Comparison of ENCODE assay signal across 1 cellular context in the genomic region with DNA sequence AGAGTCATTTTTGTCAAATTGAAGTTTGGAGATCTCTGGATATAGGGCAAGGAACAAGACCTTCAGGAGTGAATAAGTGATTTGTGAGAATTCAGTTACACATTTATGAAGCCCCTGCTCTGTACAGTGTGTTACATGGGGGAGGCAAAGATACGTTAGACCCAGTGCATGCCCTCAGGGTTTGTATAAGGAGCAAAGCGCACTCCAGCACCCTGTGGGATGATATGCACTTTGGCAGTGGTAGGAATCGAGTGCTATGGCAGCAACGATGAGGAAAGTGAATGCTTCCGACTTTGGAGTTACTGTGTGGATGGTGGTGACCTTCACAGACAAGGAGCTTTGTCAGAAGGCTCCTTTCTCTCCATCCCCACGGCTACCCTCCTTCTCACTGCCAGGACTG.
TF ChIP-seq lines count a peak whose summit lies in the region.

No MANE protein-coding gene starts in this region.

TF ChIP-seq in HepG2, 621 proteins besides CTCF, POLR2A, EP300 and RAD21 (continued from another document and continues in another):
- TF ChIP-seq, protein P1, sequence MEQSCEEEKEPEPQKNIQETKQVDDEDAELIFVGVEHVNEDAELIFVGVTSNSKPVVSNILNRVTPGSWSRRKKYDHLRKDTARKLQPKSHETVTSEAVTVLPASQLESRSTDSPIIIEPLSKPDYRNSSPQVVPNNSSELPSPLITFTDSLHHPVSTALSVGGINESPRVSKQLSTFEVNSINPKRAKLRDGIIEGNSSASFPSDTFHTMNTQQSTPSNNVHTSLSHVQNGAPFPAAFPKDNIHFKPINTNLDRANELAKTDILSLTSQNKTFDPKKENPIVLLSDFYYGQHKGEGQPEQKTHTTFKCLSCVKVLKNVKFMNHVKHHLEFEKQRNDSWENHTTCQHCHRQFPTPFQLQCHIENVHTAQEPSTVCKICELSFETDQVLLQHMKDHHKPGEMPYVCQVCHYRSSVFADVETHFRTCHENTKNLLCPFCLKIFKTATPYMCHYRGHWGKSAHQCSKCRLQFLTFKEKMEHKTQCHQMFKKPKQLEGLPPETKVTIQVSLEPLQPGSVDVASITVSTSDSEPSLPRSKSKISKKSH (CRISPR knock-in tag; IDR thresholded peaks at IDR 0.05; ENCODE audit: borderline replicate concordance) = no peak
- TF ChIP-seq MTA1 (CRISPR knock-in tag; IDR thresholded peaks at IDR 0.05; ENCODE audit: borderline replicate concordance) (no peak), ZNF644 (CRISPR knock-in tag; IDR thresholded peaks at IDR 0.05; ENCODE audit: low read depth) (peak; percentile 61; the same call in 1 of the 2 replicates), HNF4A (CRISPR knock-in tag; IDR thresholded peaks at IDR 0.05) (peak; percentile 89), SNRNP70 (IDR thresholded peaks at IDR 0.05; ENCODE audit: low read depth, low read length) (no peak), SCMH1 (CRISPR knock-in tag; IDR thresholded peaks at IDR 0.05; ENCODE audit: borderline replicate concordance) (no peak), DNMT1 (CRISPR knock-in tag; IDR thresholded peaks at IDR 0.05) (no peak), MED13 (CRISPR knock-in tag; IDR thresholded peaks at IDR 0.05) (no peak), IRF2 (CRISPR knock-in tag; IDR thresholded peaks at IDR 0.05) (0 out of 2 replicates have a peak, but pooled peaks have one; percentile 16), NCOR1 (IDR thresholded peaks at IDR 0.05; ENCODE audit: borderline replicate concordance, low read length) (peak; percentile 54; the same call in 1 of the 2 replicates), ISL2 (CRISPR knock-in tag; IDR thresholded peaks at IDR 0.05) (peak; percentile 34; the same call in 1 of the 2 replicates), ZNF678 (CRISPR knock-in tag; IDR thresholded peaks at IDR 0.05) (no peak), JUND (CRISPR knock-in tag; IDR thresholded peaks at IDR 0.05) (no peak), ZNF432 (CRISPR knock-in tag; IDR thresholded peaks at IDR 0.05; ENCODE audit: borderline replicate concordance) (no peak), KLF6 (CRISPR knock-in tag; IDR thresholded peaks at IDR 0.05) (no peak), ZNF264 (CRISPR knock-in tag; IDR thresholded peaks at IDR 0.05) (0 out of 2 replicates have a peak, but pooled peaks have one; percentile 38), ZKSCAN5 (CRISPR knock-in tag; IDR thresholded peaks at IDR 0.05) (no peak), ZNF883 (CRISPR knock-in tag; IDR thresholded peaks at IDR 0.05; ENCODE audit: not compliant biosample characterization) (no peak), ZNF792 (CRISPR knock-in tag; IDR thresholded peaks at IDR 0.05) (no peak), HOXA5 (CRISPR knock-in tag; IDR thresholded peaks at IDR 0.05) (no peak), HOXA3 (CRISPR knock-in tag; IDR thresholded peaks at IDR 0.05) (peak; percentile 64), YEATS4 (CRISPR knock-in tag; IDR thresholded peaks at IDR 0.05; ENCODE audit: borderline replicate concordance) (0 out of 2 replicates have a peak, but pooled peaks have one; percentile 25), TRIM24 (CRISPR knock-in tag; IDR thresholded peaks at IDR 0.05) (no peak), GATAD2A (CRISPR knock-in tag; IDR thresholded peaks at IDR 0.05) (peak; percentile 35; the same call in 1 of the 2 replicates), ZNF331 (CRISPR knock-in tag; IDR thresholded peaks at IDR 0.05) (no peak), ZNF841 (CRISPR knock-in tag; IDR thresholded peaks at IDR 0.05; ENCODE audit: borderline replicate concordance) (no peak), SOX13 (IDR thresholded peaks at IDR 0.05) (no peak), SOX13 (CRISPR knock-in tag; conservative IDR thresholded peaks at IDR 0.05 in 1 of 2, IDR thresholded peaks at IDR 0.05 in 1 of 2) (peak in 1 of 2 experiments; percentile 28; a peak in 1 of 4 replicates), ZNF224 (CRISPR knock-in tag; IDR thresholded peaks at IDR 0.05) (no peak), TAF1 (CRISPR knock-in tag; IDR thresholded peaks at IDR 0.05) (no peak), ZNF747 (CRISPR knock-in tag; IDR thresholded peaks at IDR 0.05; ENCODE audit: borderline replicate concordance) (no peak), ZNF550 (CRISPR knock-in tag; IDR thresholded peaks at IDR 0.05; ENCODE audit: borderline replicate concordance) (0 out of 2 replicates have a peak, but pooled peaks have one; percentile 62)
- TF ChIP-seq, protein P2, sequence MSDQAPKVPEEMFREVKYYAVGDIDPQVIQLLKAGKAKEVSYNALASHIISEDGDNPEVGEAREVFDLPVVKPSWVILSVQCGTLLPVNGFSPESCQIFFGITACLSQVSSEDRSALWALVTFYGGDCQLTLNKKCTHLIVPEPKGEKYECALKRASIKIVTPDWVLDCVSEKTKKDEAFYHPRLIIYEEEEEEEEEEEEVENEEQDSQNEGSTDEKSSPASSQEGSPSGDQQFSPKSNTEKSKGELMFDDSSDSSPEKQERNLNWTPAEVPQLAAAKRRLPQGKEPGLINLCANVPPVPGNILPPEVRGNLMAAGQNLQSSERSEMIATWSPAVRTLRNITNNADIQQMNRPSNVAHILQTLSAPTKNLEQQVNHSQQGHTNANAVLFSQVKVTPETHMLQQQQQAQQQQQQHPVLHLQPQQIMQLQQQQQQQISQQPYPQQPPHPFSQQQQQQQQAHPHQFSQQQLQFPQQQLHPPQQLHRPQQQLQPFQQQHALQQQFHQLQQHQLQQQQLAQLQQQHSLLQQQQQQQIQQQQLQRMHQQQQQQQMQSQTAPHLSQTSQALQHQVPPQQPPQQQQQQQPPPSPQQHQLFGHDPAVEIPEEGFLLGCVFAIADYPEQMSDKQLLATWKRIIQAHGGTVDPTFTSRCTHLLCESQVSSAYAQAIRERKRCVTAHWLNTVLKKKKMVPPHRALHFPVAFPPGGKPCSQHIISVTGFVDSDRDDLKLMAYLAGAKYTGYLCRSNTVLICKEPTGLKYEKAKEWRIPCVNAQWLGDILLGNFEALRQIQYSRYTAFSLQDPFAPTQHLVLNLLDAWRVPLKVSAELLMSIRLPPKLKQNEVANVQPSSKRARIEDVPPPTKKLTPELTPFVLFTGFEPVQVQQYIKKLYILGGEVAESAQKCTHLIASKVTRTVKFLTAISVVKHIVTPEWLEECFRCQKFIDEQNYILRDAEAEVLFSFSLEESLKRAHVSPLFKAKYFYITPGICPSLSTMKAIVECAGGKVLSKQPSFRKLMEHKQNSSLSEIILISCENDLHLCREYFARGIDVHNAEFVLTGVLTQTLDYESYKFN (CRISPR knock-in tag; conservative IDR thresholded peaks at IDR 0.05) = peak; percentile 52
- TF ChIP-seq, protein P3, sequence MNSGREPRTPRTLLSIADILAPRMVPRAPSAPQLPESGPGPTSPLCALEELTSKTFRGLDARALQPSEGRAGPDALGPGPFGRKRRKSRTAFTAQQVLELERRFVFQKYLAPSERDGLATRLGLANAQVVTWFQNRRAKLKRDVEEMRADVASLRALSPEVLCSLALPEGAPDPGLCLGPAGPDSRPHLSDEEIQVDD (CRISPR knock-in tag; IDR thresholded peaks at IDR 0.05; ENCODE audit: borderline replicate concordance) = no peak
- TF ChIP-seq, protein P4, sequence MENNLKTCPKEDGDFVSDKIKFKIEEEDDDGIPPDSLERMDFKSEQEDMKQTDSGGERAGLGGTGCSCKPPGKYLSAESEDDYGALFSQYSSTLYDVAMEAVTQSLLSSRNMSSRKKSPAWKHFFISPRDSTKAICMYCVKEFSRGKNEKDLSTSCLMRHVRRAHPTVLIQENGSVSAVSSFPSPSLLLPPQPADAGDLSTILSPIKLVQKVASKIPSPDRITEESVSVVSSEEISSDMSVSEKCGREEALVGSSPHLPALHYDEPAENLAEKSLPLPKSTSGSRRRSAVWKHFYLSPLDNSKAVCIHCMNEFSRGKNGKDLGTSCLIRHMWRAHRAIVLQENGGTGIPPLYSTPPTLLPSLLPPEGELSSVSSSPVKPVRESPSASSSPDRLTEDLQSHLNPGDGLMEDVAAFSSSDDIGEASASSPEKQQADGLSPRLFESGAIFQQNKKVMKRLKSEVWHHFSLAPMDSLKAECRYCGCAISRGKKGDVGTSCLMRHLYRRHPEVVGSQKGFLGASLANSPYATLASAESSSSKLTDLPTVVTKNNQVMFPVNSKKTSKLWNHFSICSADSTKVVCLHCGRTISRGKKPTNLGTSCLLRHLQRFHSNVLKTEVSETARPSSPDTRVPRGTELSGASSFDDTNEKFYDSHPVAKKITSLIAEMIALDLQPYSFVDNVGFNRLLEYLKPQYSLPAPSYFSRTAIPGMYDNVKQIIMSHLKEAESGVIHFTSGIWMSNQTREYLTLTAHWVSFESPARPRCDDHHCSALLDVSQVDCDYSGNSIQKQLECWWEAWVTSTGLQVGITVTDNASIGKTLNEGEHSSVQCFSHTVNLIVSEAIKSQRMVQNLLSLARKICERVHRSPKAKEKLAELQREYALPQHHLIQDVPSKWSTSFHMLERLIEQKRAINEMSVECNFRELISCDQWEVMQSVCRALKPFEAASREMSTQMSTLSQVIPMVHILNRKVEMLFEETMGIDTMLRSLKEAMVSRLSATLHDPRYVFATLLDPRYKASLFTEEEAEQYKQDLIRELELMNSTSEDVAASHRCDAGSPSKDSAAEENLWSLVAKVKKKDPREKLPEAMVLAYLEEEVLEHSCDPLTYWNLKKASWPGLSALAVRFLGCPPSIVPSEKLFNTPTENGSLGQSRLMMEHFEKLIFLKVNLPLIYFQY (CRISPR knock-in tag; IDR thresholded peaks at IDR 0.05; ENCODE audit: borderline replicate concordance) = no peak
- TF ChIP-seq, protein P5, sequence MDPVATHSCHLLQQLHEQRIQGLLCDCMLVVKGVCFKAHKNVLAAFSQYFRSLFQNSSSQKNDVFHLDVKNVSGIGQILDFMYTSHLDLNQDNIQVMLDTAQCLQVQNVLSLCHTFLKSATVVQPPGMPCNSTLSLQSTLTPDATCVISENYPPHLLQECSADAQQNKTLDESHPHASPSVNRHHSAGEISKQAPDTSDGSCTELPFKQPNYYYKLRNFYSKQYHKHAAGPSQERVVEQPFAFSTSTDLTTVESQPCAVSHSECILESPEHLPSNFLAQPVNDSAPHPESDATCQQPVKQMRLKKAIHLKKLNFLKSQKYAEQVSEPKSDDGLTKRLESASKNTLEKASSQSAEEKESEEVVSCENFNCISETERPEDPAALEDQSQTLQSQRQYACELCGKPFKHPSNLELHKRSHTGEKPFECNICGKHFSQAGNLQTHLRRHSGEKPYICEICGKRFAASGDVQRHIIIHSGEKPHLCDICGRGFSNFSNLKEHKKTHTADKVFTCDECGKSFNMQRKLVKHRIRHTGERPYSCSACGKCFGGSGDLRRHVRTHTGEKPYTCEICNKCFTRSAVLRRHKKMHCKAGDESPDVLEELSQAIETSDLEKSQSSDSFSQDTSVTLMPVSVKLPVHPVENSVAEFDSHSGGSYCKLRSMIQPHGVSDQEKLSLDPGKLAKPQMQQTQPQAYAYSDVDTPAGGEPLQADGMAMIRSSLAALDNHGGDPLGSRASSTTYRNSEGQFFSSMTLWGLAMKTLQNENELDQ (CRISPR knock-in tag; IDR thresholded peaks at IDR 0.05; ENCODE audit: borderline replicate concordance) = no peak
- TF ChIP-seq, protein P6, sequence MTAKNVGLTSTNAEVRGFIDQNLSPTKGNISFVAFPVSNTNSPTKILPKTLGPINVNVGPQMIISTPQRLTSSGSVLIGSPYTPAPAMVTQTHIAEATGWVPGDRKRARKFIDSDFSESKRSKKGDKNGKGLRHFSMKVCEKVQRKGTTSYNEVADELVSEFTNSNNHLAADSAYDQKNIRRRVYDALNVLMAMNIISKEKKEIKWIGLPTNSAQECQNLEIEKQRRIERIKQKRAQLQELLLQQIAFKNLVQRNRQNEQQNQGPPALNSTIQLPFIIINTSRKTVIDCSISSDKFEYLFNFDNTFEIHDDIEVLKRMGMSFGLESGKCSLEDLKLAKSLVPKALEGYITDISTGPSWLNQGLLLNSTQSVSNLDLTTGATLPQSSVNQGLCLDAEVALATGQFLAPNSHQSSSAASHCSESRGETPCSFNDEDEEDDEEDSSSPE (CRISPR knock-in tag; IDR thresholded peaks at IDR 0.05) = no peak
- TF ChIP-seq, protein P7, sequence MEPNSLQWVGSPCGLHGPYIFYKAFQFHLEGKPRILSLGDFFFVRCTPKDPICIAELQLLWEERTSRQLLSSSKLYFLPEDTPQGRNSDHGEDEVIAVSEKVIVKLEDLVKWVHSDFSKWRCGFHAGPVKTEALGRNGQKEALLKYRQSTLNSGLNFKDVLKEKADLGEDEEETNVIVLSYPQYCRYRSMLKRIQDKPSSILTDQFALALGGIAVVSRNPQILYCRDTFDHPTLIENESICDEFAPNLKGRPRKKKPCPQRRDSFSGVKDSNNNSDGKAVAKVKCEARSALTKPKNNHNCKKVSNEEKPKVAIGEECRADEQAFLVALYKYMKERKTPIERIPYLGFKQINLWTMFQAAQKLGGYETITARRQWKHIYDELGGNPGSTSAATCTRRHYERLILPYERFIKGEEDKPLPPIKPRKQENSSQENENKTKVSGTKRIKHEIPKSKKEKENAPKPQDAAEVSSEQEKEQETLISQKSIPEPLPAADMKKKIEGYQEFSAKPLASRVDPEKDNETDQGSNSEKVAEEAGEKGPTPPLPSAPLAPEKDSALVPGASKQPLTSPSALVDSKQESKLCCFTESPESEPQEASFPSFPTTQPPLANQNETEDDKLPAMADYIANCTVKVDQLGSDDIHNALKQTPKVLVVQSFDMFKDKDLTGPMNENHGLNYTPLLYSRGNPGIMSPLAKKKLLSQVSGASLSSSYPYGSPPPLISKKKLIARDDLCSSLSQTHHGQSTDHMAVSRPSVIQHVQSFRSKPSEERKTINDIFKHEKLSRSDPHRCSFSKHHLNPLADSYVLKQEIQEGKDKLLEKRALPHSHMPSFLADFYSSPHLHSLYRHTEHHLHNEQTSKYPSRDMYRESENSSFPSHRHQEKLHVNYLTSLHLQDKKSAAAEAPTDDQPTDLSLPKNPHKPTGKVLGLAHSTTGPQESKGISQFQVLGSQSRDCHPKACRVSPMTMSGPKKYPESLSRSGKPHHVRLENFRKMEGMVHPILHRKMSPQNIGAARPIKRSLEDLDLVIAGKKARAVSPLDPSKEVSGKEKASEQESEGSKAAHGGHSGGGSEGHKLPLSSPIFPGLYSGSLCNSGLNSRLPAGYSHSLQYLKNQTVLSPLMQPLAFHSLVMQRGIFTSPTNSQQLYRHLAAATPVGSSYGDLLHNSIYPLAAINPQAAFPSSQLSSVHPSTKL (CRISPR knock-in tag; IDR thresholded peaks at IDR 0.05) = peak; percentile 53
- TF ChIP-seq, protein P8, sequence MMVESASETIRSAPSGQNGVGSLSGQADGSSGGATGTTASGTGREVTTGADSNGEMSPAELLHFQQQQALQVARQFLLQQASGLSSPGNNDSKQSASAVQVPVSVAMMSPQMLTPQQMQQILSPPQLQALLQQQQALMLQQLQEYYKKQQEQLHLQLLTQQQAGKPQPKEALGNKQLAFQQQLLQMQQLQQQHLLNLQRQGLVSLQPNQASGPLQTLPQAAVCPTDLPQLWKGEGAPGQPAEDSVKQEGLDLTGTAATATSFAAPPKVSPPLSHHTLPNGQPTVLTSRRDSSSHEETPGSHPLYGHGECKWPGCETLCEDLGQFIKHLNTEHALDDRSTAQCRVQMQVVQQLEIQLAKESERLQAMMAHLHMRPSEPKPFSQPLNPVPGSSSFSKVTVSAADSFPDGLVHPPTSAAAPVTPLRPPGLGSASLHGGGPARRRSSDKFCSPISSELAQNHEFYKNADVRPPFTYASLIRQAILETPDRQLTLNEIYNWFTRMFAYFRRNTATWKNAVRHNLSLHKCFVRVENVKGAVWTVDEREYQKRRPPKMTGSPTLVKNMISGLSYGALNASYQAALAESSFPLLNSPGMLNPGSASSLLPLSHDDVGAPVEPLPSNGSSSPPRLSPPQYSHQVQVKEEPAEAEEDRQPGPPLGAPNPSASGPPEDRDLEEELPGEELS (CRISPR knock-in tag; IDR thresholded peaks at IDR 0.05) = 0 out of 2 replicates have a peak, but pooled peaks have one; percentile 19
